28 cellular contexts compared by ENCODE assay signal in genomic region chrX:88024022-88024421, GRCh38.
DNase-seq lines count a peak whose midpoint lies in the region; ATAC-seq, FAIRE-seq and TF ChIP-seq lines count a peak whose summit lies in the region.
"Had no signal": no experiment of that assay in that cellular context is flagged by ENCODE, and none has a peak within 500 bp of the region (broad histone marks: within the 10 kb centered on the region; RNA-seq: fewer than 3 reads in every experiment).

No MANE protein-coding gene starts in this region.

- H3K36me3 Mint-ChIP-seq in astrocyte (ENCODE audit: low read depth, unreplicated experiment) (no peaks in the 10 kb centered on the region), T-helper 17 cell (ENCODE audit: low read depth) (no peaks in the 10 kb centered on the region)
- H3K36me3 Mint-ChIP-seq: CD14-positive monocyte; CD4-positive, alpha-beta memory T cell; CD4-positive, CD25-positive, alpha-beta regulatory T cell; CD8-positive, alpha-beta memory T cell had no signal

- BruUV-seq in HepG2 (replicated peaks; lab: Mats Ljungman, UMichigan), result no TSS peak

- TF ChIP-seq CTCF in HepG2 (CRISPR knock-in tag; IDR thresholded peaks at IDR 0.05) (no peak), right lobe of liver (IDR thresholded peaks at IDR 0.05) (no peak), astrocyte (IDR thresholded peaks at IDR 0.05; ENCODE audit: insufficient read depth, low read depth, low read length) (no peak), kidney (IDR thresholded peaks at IDR 0.05; ENCODE audit: borderline replicate concordance, extremely low read depth, insufficient read depth) (no peak)

- intact Hi-C loops in HepG2 (cut with micrococcal nuclease; ENCODE audit: unreplicated experiment), result no loop called here
- intact Hi-C loops in right lobe of liver (cut with DNase I), result no loop called here
- intact Hi-C loops in kidney (cut with DNase I), result no loop called here

- ATAC-seq in HepG2, result no peak
- no peak for ATAC-seq in right lobe of liver
- no peak for ATAC-seq in GM19324 (IDR thresholded peaks at IDR 0.05; ENCODE audit: low FRiP score, unreplicated experiment)
- ATAC-seq in T-helper 17 cell, result no peak
- ATAC-seq: GM12878 had no signal

- H3K9ac ChIP-seq in HepG2 (ENCODE audit: insufficient read depth, low read depth, low read length), result no peak overlapping the region
- H3K9ac ChIP-seq in astrocyte (ENCODE audit: low read length), result no peak overlapping the region
- no peak overlapping the region for H3K9ac ChIP-seq in kidney (ENCODE audit: low read length in 2 of 2)
- H3K9ac ChIP-seq: BLaER1 had no signal

- H3K4me3 Mint-ChIP-seq in astrocyte (ENCODE audit: unreplicated experiment) (no peak overlapping the region), T-helper 17 cell (no peak overlapping the region)
- H3K4me3 Mint-ChIP-seq: CD14-positive monocyte; CD4-positive, alpha-beta memory T cell; CD4-positive, CD25-positive, alpha-beta regulatory T cell; CD8-positive, alpha-beta memory T cell had no signal

- H3K9me3 ChIP-seq in HepG2 (ENCODE audit: low read length) (no peaks in the 10 kb centered on the region), right lobe of liver (no peaks in the 10 kb centered on the region), astrocyte (ENCODE audit: insufficient read depth, low read depth, low read length) (no peaks in the 10 kb centered on the region), kidney (ENCODE audit: control insufficient read depth in 1 of 2, low read length in 2 of 2) (no peaks in the 10 kb centered on the region), T-helper 17 cell (ENCODE audit: control insufficient read depth, low read length, poor library complexity, severe bottlenecking) (no peaks in the 10 kb centered on the region)
- H3K9me3 ChIP-seq: BE2C, BLaER1 had no signal

- H3K9me3 Mint-ChIP-seq in astrocyte (ENCODE audit: unreplicated experiment), result no peaks in the 10 kb centered on the region

- in situ Hi-C loops in HepG2 (cut with HindIII; ENCODE audit: extremely low pct_ligation_motif_present, low pct_unique_long_range_greater_than_20kb), result no loop called here

- TF ChIP-seq RAD21 in HepG2 (CRISPR knock-in tag; IDR thresholded peaks at IDR 0.05), result no peak

- H4K20me1 ChIP-seq in HepG2 (ENCODE audit: insufficient read depth, low read length) (no peaks in the 10 kb centered on the region), astrocyte (ENCODE audit: insufficient read depth, low read length) (no peaks in the 10 kb centered on the region)
- H4K20me1 ChIP-seq: BLaER1 had no signal

- FAIRE-seq in HepG2 (lab: Jason Lieb, UNC) (no peak), astrocyte (lab: Jason Lieb, UNC) (peak; percentile 85), colon (lab: Jason Lieb, UNC) (peak; percentile 68), kidney (lab: Jason Lieb, UNC) (peak; percentile 74)
- FAIRE-seq: GM12878, GM12892, GM18507 had no signal

- CTCF ChIA-PET in HepG2 (lab: Yijun Ruan, JAX; ENCODE audit: low intra/inter-chr PET ratio, low total read pairs), result no interaction called here

- no peak overlapping the region for H3K27ac ChIP-seq in HepG2 (ENCODE audit: extremely low read length, insufficient read depth, low read length)
- no peak overlapping the region for H3K27ac ChIP-seq in right lobe of liver
- H3K27ac ChIP-seq in astrocyte (ENCODE audit: low read depth, low read length), result no peak overlapping the region
- H3K27ac ChIP-seq in kidney (ENCODE audit: low read depth in 2 of 2, low read length in 2 of 2), result no peak overlapping the region
- H3K27ac ChIP-seq: 22Rv1, BLaER1 had no signal

- no peaks in the 10 kb centered on the region for H3K27me3 Mint-ChIP-seq in astrocyte (ENCODE audit: low read depth, unreplicated experiment)
- H3K27me3 Mint-ChIP-seq in T-helper 17 cell, result no peaks in the 10 kb centered on the region
- H3K27me3 Mint-ChIP-seq: CD4-positive, alpha-beta memory T cell; CD4-positive, CD25-positive, alpha-beta regulatory T cell; CD8-positive, alpha-beta memory T cell had no signal

- DNase-seq in HepG2 (ENCODE audit: low spot score), result no peak
- DNase-seq in right lobe of liver, result no peak
- no peak for DNase-seq in astrocyte (ENCODE audit: low read depth)
- no peak for DNase-seq in kidney
- no peak for DNase-seq in stimulated activated CD4-positive, alpha-beta T cell treated with anti-CD3 and anti-CD28 coated beads, Interleukin-4, amount 100 ng/mL, for 24 hours
- no peak for DNase-seq in T-helper 17 cell
- DNase-seq: ACHN; BE2C; C1 segment of cervical spinal cord; CD4-positive, alpha-beta memory T cell; CD4-positive, CD25-positive, alpha-beta regulatory T cell; CD8-positive, alpha-beta memory T cell; COR-L47; DMS 273 treated with DMSO at 0.1 percent for 48 hours; DMS153; DMS53; DMS79; DND-41; EL; GDM1 had no signal

- POLR2A ChIA-PET in HepG2 (lab: Yijun Ruan, JAX), result no interaction called here

- no peaks in the 10 kb centered on the region for H3K79me2 ChIP-seq in HepG2 (ENCODE audit: insufficient read depth, low read length)
- H3K79me2 ChIP-seq in astrocyte (ENCODE audit: insufficient read depth, low read length), result no peaks in the 10 kb centered on the region

- H3K36me3 ChIP-seq in HepG2 (replicated peaks in 1 of 2; ENCODE audit: control insufficient read depth in 1 of 2, insufficient read depth in 2 of 2, low read length in 2 of 2) (no peaks in the 10 kb centered on the region), right lobe of liver (no peaks in the 10 kb centered on the region), astrocyte (ENCODE audit: insufficient read depth, low read length) (no peaks in the 10 kb centered on the region), kidney (ENCODE audit: control insufficient read depth in 1 of 2, insufficient read depth in 2 of 2, low read length in 2 of 2) (no peaks in the 10 kb centered on the region)
- H3K36me3 ChIP-seq: BE2C, BLaER1 had no signal

- no peak overlapping the region for H3K27ac Mint-ChIP-seq in astrocyte (ENCODE audit: unreplicated experiment)
- no peak overlapping the region for H3K27ac Mint-ChIP-seq in T-helper 17 cell
- H3K27ac Mint-ChIP-seq: CD14-positive monocyte; CD4-positive, alpha-beta memory T cell; CD4-positive, CD25-positive, alpha-beta regulatory T cell; CD8-positive, alpha-beta memory T cell had no signal

- H3K4me3 ChIP-seq in HepG2 (replicated peaks in 1 of 3; ENCODE audit: insufficient read depth in 1 of 3, low read depth in 2 of 3, low read length in 3 of 3) (no peak overlapping the region), right lobe of liver (no peak overlapping the region), astrocyte (ENCODE audit: insufficient read depth, low read depth, low read length) (no peak overlapping the region), kidney (ENCODE audit: low read length in 2 of 2) (no peak overlapping the region)
- H3K4me3 ChIP-seq: BLaER1, GM12878 had no signal

- no peak for TF ChIP-seq EP300 in HepG2 (IDR thresholded peaks at IDR 0.05; ENCODE audit: low read depth in 2 of 2, low read length in 2 of 2)
- no peak for TF ChIP-seq EP300 in HepG2 (CRISPR knock-in tag; IDR thresholded peaks at IDR 0.05; ENCODE audit: borderline replicate concordance)

- WGBS in HepG2 (ENCODE audit: low lambda C conversion rate), result 1% methylated on average over 3 of the region's 3 CpGs
- 77% methylated on average over 3 of the region's 3 CpGs for WGBS in right lobe of liver (ENCODE audit: insufficient coverage, low coverage, low lambda C conversion rate, missing lambda C conversion rate)

- H3K4me1 ChIP-seq in HepG2 (ENCODE audit: insufficient read depth, low read length) (no peaks in the 10 kb centered on the region), right lobe of liver (no peaks in the 10 kb centered on the region), astrocyte (ENCODE audit: insufficient read depth, low read length) (no peaks in the 10 kb centered on the region), kidney (ENCODE audit: control insufficient read depth in 1 of 2, insufficient read depth in 1 of 2, low read depth in 1 of 2, low read length in 2 of 2) (no peaks in the 10 kb centered on the region)
- H3K4me1 ChIP-seq: BE2C, BLaER1 had no signal

- H2AFZ ChIP-seq in HepG2 (ENCODE audit: low read length) (no peak overlapping the region), astrocyte (ENCODE audit: low read depth, low read length) (no peak overlapping the region)

- H3K4me2 ChIP-seq in HepG2 (ENCODE audit: low read depth, low read length) (no peak overlapping the region), astrocyte (ENCODE audit: low read length) (no peak overlapping the region)
- H3K4me2 ChIP-seq: BLaER1 had no signal

- TF ChIP-seq POLR2A in HepG2 (IDR thresholded peaks at IDR 0.05; ENCODE audit: insufficient read depth in 1 of 2, low read depth in 2 of 2, low read length in 2 of 2), result no peak
- TF ChIP-seq POLR2A in right lobe of liver (IDR thresholded peaks at IDR 0.05), result no peak

- H3K27me3 ChIP-seq in HepG2 (ENCODE audit: control insufficient read depth in 1 of 2, insufficient read depth in 2 of 2, low read length in 2 of 2) (no peaks in the 10 kb centered on the region), right lobe of liver (no peaks in the 10 kb centered on the region), astrocyte (ENCODE audit: insufficient read depth, low read length) (no peaks in the 10 kb centered on the region)
- H3K27me3 ChIP-seq: BE2C had no signal

- H3K4me1 Mint-ChIP-seq in astrocyte (ENCODE audit: low read depth, unreplicated experiment), result peaks cover 6% of the 10 kb centered on the region
- H3K4me1 Mint-ChIP-seq in T-helper 17 cell, result no peaks in the 10 kb centered on the region
- H3K4me1 Mint-ChIP-seq: CD14-positive monocyte; CD4-positive, alpha-beta memory T cell; CD4-positive, CD25-positive, alpha-beta regulatory T cell; CD8-positive, alpha-beta memory T cell had no signal

TF ChIP-seq in HepG2, 621 proteins besides CTCF, POLR2A, EP300 and RAD21 (continues in another document):
- TF ChIP-seq ZNF326 (CRISPR knock-in tag; IDR thresholded peaks at IDR 0.05; ENCODE audit: borderline replicate concordance) (no peak), MAFK (conservative IDR thresholded peaks at IDR 0.05 in 1 of 2, IDR thresholded peaks at IDR 0.05 in 1 of 2; ENCODE audit: low read length in 2 of 2) (peak in 1 of 2 experiments; percentile 31; a peak in 1 of 4 replicates), NFE2L2 (IDR thresholded peaks at IDR 0.05; ENCODE audit: low read length) (peak; percentile 48), E2F2 (CRISPR knock-in tag; IDR thresholded peaks at IDR 0.05; ENCODE audit: borderline replicate concordance) (no peak)
